ENCODE assay signal across 9 cellular contexts in the genomic region with DNA sequence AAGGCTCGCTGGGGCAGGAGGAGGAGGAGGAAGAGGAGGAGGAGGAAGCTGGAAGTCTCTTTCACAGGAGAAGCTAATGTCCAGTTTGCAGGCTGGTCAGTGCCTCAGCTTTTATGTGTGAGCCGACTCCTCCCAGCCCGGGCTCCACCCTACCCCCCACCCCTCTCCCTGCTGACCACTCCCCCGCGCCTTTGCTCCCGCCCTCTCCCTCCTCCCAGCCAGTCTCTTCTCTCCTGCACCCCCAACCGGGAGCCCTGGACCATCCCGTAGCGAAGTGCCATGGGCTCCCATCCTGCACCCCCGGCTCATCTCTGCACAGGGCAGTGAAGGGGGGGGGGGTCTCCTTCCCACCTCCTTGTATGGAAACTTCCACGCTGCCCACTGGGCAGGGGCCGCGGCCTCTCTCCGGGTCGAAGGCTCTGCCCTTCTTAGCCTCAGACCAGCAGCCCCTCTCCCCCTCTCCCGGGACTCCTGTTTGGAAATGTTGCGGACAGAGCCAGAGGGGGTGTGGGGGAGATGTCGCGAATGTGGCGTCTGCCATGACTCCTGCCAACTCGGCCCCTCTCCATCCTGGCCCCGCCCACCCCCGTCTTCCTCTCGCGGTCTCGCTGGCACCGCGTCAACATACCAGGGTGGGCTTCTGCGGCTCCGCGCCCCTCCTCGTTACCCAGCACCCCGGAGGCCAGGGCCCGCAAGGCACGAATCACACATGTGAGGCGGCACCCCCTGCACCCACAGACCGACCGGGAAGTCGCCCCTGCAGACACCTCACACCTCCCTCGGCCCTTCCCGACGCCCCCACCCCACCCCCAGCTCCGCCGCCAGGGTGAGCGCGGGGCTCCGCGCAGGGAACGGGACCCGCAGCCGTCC. TPM values are rescaled to one million over a fixed set of nuclear protein-coding genes. Genes with fewer than 3 reads are reported as not detected.
DNase-seq lines count a peak whose midpoint lies in the region; ATAC-seq and TF ChIP-seq lines count a peak whose summit lies in the region.
"Had no signal": no experiment of that assay in that cellular context is flagged by ENCODE, and none has a peak within 500 bp of the region (broad histone marks: within the 10 kb centered on the region; RNA-seq: fewer than 3 reads in every experiment).

No MANE protein-coding gene starts in this region.

- peak; percentile 70 for DNase-seq in ELR (ENCODE audit: low read depth)
- peak; percentile 20 for DNase-seq in RPMI7951 (ENCODE audit: low read depth)
- peak; percentile 78 to 93 for DNase-seq in foreskin fibroblast
- no peak for DNase-seq in progenitor cell of endocrine pancreas (ENCODE audit: low spot score, unreplicated experiment)
- DNase-seq in GM19240 (ENCODE audit: insufficient read length, low spot score), result no peak
- no peak for DNase-seq in NCI-H2171 treated with DMSO at 0.1 percent for 48 hours (lab: John Stamatoyannopoulos, UW)
- no peak for DNase-seq in middle frontal gyrus (ENCODE audit: extremely low spot score, low spot score)
- no peak for DNase-seq in stimulated activated naive CD8-positive, alpha-beta T cell treated with anti-CD3 and anti-CD28 coated beads, Interleukin-15, Interleukin-2, amounts not matched to agents 100 U/mL and 50 U/mL, for 24 hours

- no peak for ATAC-seq in stimulated activated naive CD8-positive, alpha-beta T cell treated with anti-CD3 and anti-CD28 coated beads, Interleukin-15, Interleukin-2, amounts not matched to agents 100 U/mL and 50 U/mL, for 24 hours
- ATAC-seq: left colon had no signal

- H3K4me3 Mint-ChIP-seq in progenitor cell of endocrine pancreas (ENCODE audit: low read depth), result peak overlapping the region; percentile 84

- peaks cover 13% of the 10 kb centered on the region for H3K36me3 Mint-ChIP-seq in progenitor cell of endocrine pancreas (ENCODE audit: insufficient read depth)

- peaks cover 35% of the 10 kb centered on the region for H3K27me3 Mint-ChIP-seq in progenitor cell of endocrine pancreas

- H3K9me3 Mint-ChIP-seq in progenitor cell of endocrine pancreas (ENCODE audit: low read depth), result no peaks in the 10 kb centered on the region

- peaks cover 7% of the 10 kb centered on the region for H3K4me1 Mint-ChIP-seq in progenitor cell of endocrine pancreas (ENCODE audit: low read depth)

- H3K27ac Mint-ChIP-seq in progenitor cell of endocrine pancreas, result peak overlapping the region; percentile 87

- TF ChIP-seq CTCF in foreskin fibroblast (IDR thresholded peaks at IDR 0.05; ENCODE audit: low read depth, low read length), result no peak
- no peak for TF ChIP-seq CTCF in progenitor cell of endocrine pancreas (IDR thresholded peaks at IDR 0.05; ENCODE audit: unreplicated experiment)

- H3K4me3 ChIP-seq in foreskin fibroblast (ENCODE audit: low read depth in 1 of 2, low read length in 2 of 2), result peak overlapping the region in 1 of 2 donors; percentile 42

RNA-seq across cellular contexts. Expression of gene IGF2, which starts 1.8 kb away (rescaled TPM):
- total RNA-seq in RPMI7951 (2014; rRNA removed; shearing (Covaris generic)), result not detected in 2 replicates
- total RNA-seq in progenitor cell of endocrine pancreas, result 4,678 and 5,100 TPM in 2 replicates

RNA-seq across cellular contexts. Expression of gene INS, which starts 23.6 kb away (rescaled TPM):
- total RNA-seq in RPMI7951 (2014; rRNA removed; shearing (Covaris generic)), result not detected in 2 replicates
- total RNA-seq in progenitor cell of endocrine pancreas, result 68.7 and 75.2 TPM in 2 replicates

RNA-seq across cellular contexts. Expression of gene TH, which starts 34.2 kb away (rescaled TPM):
- total RNA-seq in RPMI7951 (2014; rRNA removed; shearing (Covaris generic)), result 0.24 and 0.88 TPM in 2 replicates
- total RNA-seq in progenitor cell of endocrine pancreas, result 0.53 and 1.1 TPM in 2 replicates
- total RNA-seq: left colon had no signal

Comparison
In these comparisons a context has a peak if more than half of its experiments do, and no peak if none do; other contexts are left out.
1. DNase-seq: peak in ELR (single experiment), RPMI7951 (single experiment) and foreskin fibroblast (2 of 2); none in progenitor cell of endocrine pancreas (single experiment), GM19240 (single experiment), NCI-H2171 treated with DMSO at 0.1 percent for 48 hours (single experiment), middle frontal gyrus (single experiment) and stimulated activated naive CD8-positive, alpha-beta T cell treated with anti-CD3 and anti-CD28 coated beads, Interleukin-15, Interleukin-2, amounts not matched to agents 100 U/mL and 50 U/mL, for 24 hours (single experiment).
2. RNA of gene IGF2, which starts 1.8 kb away (total RNA-seq): 4,678 to 5,100 TPM in progenitor cell of endocrine pancreas; not detected in RPMI7951; every median in the first group is over 1,000 times any median in the second.
3. RNA of gene INS, which starts 23.6 kb away (total RNA-seq): 68.7 to 75.2 TPM in progenitor cell of endocrine pancreas; not detected in RPMI7951; every median in the first group is over 10 times any median in the second.